Comparison of ENCODE assay signal across 36 cellular contexts in genomic region chr15:28118531-28118930, GRCh38. TPM values are rescaled to one million over a fixed set of nuclear protein-coding genes. Genes with fewer than 3 reads are reported as not detected.
"Had no signal": no experiment of that assay in that cellular context is flagged by ENCODE, and none has a peak within 500 bp of the region (broad histone marks: within the 10 kb centered on the region; RNA-seq: fewer than 3 reads in every experiment).

No MANE protein-coding gene starts in this region.

- H3K9me3 ChIP-seq: adrenal gland, body of pancreas, breast epithelium had no signal

- DNase-seq: activated CD4-positive, alpha-beta memory T cell treated with anti-CD3 and anti-CD28 coated beads for 36 hours; activated CD4-positive, alpha-beta T cell treated with anti-CD3 and anti-CD28 coated beads for 4 hours; activated CD4-positive, alpha-beta T cell treated with anti-CD3 and anti-CD28 coated beads, Interleukin-2, amount 10 ng/mL, durations not matched to agents 24 days and 14 days; activated CD4-positive, alpha-beta T cell treated with anti-CD3 and anti-CD28 coated beads, Interleukin-2, amount 50 U/mL, for 1 hour; activated CD4-positive, alpha-beta T cell treated with anti-CD3 and anti-CD28 coated beads, Interleukin-2, amount 50 U/mL, for 4 hours; activated CD4-positive, CD25-positive, alpha-beta regulatory T cell; activated CD4-positive, CD25-positive, alpha-beta regulatory T cell treated with anti-CD3 and anti-CD28 coated beads, Interleukin-2, amount 50 U/mL, for 72 hours; activated CD8-positive, alpha-beta memory T cell treated with anti-CD3 and anti-CD28 coated beads, Interleukin-2, amount 50 U/mL, for 4 hours; activated CD8-positive, alpha-beta T cell treated with anti-CD3 and anti-CD28 coated beads for 36 hours; activated effector memory CD4-positive, alpha-beta T cell treated with anti-CD3 and anti-CD28 coated beads, Interleukin-2, amount 50 U/mL, for 16 hours; activated gamma-delta T cell treated with Interleukin-2 at 50 U/mL for 16 hours; activated naive CD4-positive, alpha-beta T cell; activated naive CD4-positive, alpha-beta T cell treated with anti-CD3 and anti-CD28 coated beads for 36 hours; activated naive CD4-positive, alpha-beta T cell treated with anti-CD3 and anti-CD28 coated beads, Interleukin-2, amount 50 U/mL, for 16 hours; activated naive CD8-positive, alpha-beta T cell treated with anti-CD3 and anti-CD28 coated beads for 36 hours; activated T-cell treated with anti-CD3 and anti-CD28 coated beads for 4 hours; activated T-cell treated with anti-CD3 and anti-CD28 coated beads, Interleukin-2, amount 50 U/mL, for 1 hour; activated T-cell treated with anti-CD3 and anti-CD28 coated beads, Interleukin-2, amount 50 U/mL, for 4 hours; activated T-cell treated with anti-CD3 and anti-CD28 coated beads, Interleukin-2, amount 50 U/mL, for 72 hours; adrenal gland; amniotic stem cell; aorta; body of pancreas; brain microvascular endothelial cell; cerebellar nuclear complex; T-helper 1 cell; T-helper 2 cell; T-helper 9 cell; WERI-Rb-1 had no signal

- FAIRE-seq: astrocyte had no signal

- H3K4me1 ChIP-seq: adrenal gland, breast epithelium had no signal

- H3K36me3 ChIP-seq: breast epithelium had no signal

- H3K4me3 ChIP-seq: adrenal gland, body of pancreas, breast epithelium had no signal

- H3K27ac ChIP-seq: adrenal gland, body of pancreas, brain microvascular endothelial cell, breast epithelium, WERI-Rb-1 had no signal

- ATAC-seq: activated CD8-positive, alpha-beta T cell treated with anti-CD3 and anti-CD28 coated beads for 36 hours; activated naive CD4-positive, alpha-beta T cell treated with anti-CD3 and anti-CD28 coated beads, Interleukin-2, amount 50 U/mL, for 72 hours; activated T-cell treated with anti-CD3 and anti-CD28 coated beads, Interleukin-2, amount 50 U/mL, for 4 hours; activated T-cell treated with anti-CD3 and anti-CD28 coated beads, Interleukin-2, amount 50 U/mL, for 72 hours; activated T-helper 17 cell treated with anti-CD3 and anti-CD28 coated beads, Interleukin-2, amount 50 U/mL, for 72 hours; body of pancreas; WTC11 had no signal

- H3K27me3 ChIP-seq: adrenal gland, body of pancreas, brain microvascular endothelial cell, breast epithelium had no signal

RNA-seq across cellular contexts. Expression of gene OCA2, which starts 19.4 kb away (rescaled TPM):
- total RNA-seq: activated CD4-positive, alpha-beta memory T cell treated with anti-CD3 and anti-CD28 coated beads for 36 hours; activated CD4-positive, alpha-beta T cell treated with anti-CD3 and anti-CD28 coated beads, Interleukin-2, amount 10 ng/mL, durations not matched to agents 24 days and 14 days; activated CD8-positive, alpha-beta memory T cell treated with anti-CD3 and anti-CD28 coated beads for 36 hours; activated CD8-positive, alpha-beta T cell treated with anti-CD3 and anti-CD28 coated beads for 36 hours; activated naive CD4-positive, alpha-beta T cell treated with anti-CD3 and anti-CD28 coated beads for 36 hours; activated naive CD4-positive, alpha-beta T cell treated with anti-CD3 and anti-CD28 coated beads, Interleukin-2, amount 50 U/mL, for 72 hours; activated naive CD8-positive, alpha-beta T cell treated with anti-CD3 and anti-CD28 coated beads for 36 hours; activated T-cell treated with anti-CD3 and anti-CD28 coated beads, Interleukin-2, amount 50 U/mL, for 4 hours; activated T-helper 1 cell treated with anti-CD3 and anti-CD28 coated beads, Interleukin-12 subunit alpha, Interleukin-12 subunit beta, Interleukin-2, Interleukin-4 antibody, amounts not matched to agents 30 ng/mL and 10 ng/mL and 1 ng/mL, durations not matched to agents 14 hours and 24 hours and 36 hours; activated T-helper 17 cell treated with anti-CD3 and anti-CD28 coated beads, Interleukin-2, amount 50 U/mL, for 72 hours; body of pancreas had no signal
